Comparison of ENCODE assay signal across 8 cellular contexts in the genomic region with DNA sequence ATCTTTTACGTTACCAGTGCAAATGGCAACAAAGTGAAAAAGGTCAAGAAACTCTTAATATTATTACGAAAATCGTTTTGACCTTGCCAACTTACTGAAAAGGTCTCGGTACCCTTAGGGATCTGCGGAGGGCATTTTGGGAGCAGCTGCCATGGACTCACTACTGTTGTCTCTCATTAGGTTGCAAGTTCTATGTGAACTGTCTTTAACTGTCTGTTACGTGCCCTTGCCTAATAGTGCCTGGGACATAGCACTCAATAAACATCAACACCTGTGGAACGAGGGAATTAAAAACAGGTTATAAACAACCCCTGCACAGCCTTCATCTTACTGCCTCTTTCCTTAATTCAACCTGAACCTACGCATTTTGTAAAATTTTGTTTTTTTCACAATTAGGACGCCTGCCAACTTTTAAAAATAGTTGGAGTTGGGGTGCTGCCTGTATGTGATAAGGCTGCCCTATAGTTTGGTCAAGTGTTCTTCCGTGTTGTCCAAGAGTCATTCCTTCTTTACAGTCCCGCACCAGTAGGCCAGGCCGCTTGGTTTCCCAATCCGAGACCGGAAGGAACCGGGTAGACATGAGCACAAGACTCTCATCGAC. TPM values are rescaled to one million over a fixed set of nuclear protein-coding genes. Genes with fewer than 3 reads are reported as not detected.
A peak's percentile ranks its signal among the peaks of the same experiment; 100 is the strongest.
DNase-seq lines count a peak whose midpoint lies in the region; ATAC-seq, FAIRE-seq and TF ChIP-seq lines count a peak whose summit lies in the region.

No MANE protein-coding gene starts in this region.

- H3K27me3 Mint-ChIP-seq in CD14-positive monocyte (ENCODE audit: low read depth in 3 of 3), result no peaks in the 10 kb centered on the region

- H3K27ac ChIP-seq in HL-60 (replicated peaks), result peak overlapping the region; percentile 99
- peak overlapping the region; percentile 96 for H3K27ac ChIP-seq in K562 (ENCODE audit: extremely low read depth, low read depth, low read length)
- peak overlapping the region; percentile 98 for H3K27ac ChIP-seq in HepG2 (ENCODE audit: extremely low read length, insufficient read depth, low read length)
- H3K27ac ChIP-seq in transverse colon, result peak overlapping the region; percentile 97 to 99 (median 99)

- H2AFZ ChIP-seq in K562 (ENCODE audit: low read depth, low read length) (peak overlapping the region; percentile 97), HepG2 (ENCODE audit: low read length) (peak overlapping the region; percentile 93)

- no peaks in the 10 kb centered on the region for H3K36me3 Mint-ChIP-seq in CD14-positive monocyte

- CTCF ChIA-PET in K562 (lab: Yijun Ruan, JAX; ENCODE audit: low intra/inter-chr PET ratio) (no interaction called here), HepG2 (lab: Yijun Ruan, JAX; ENCODE audit: low intra/inter-chr PET ratio, low total read pairs) (no interaction called here)

- no peaks in the 10 kb centered on the region for H3K9me3 ChIP-seq in K562 (replicated peaks; ENCODE audit: control insufficient read depth, insufficient read depth, low read depth, low read length)
- H3K9me3 ChIP-seq in HepG2 (ENCODE audit: low read length), result no peaks in the 10 kb centered on the region
- H3K9me3 ChIP-seq in transverse colon, result no peaks in the 10 kb centered on the region

- TF ChIP-seq POLR2A in K562 (conservative IDR thresholded peaks at IDR 0.05) (no peak), HepG2 (IDR thresholded peaks at IDR 0.05; ENCODE audit: insufficient read depth in 1 of 2, low read depth in 2 of 2, low read length in 2 of 2) (no peak), transverse colon (IDR thresholded peaks at IDR 0.05) (no peak)

- peak overlapping the region; percentile 99 to 100 (median 100) for H3K27ac Mint-ChIP-seq in CD14-positive monocyte

- no peak; the same call in none of the 2 replicates for TF ChIP-seq EP300 in K562 (IDR thresholded peaks at IDR 0.05; ENCODE audit: low read length)
- no peak for TF ChIP-seq EP300 in HepG2 (IDR thresholded peaks at IDR 0.05; ENCODE audit: low read depth in 2 of 2, low read length in 2 of 2)
- TF ChIP-seq EP300 in HepG2 (CRISPR knock-in tag; IDR thresholded peaks at IDR 0.05; ENCODE audit: borderline replicate concordance), result no peak
- no peak for TF ChIP-seq EP300 in transverse colon (IDR thresholded peaks at IDR 0.05; ENCODE audit: low read depth)

- H3K36me3 ChIP-seq in K562 (ENCODE audit: control insufficient read depth, insufficient read depth, low read length), result peaks cover 22% of the 10 kb centered on the region
- 0 out of 5 replicates have a peak, but pooled peaks cover 0 to 2% of the 10 kb centered on the region in 2 experiments for H3K36me3 ChIP-seq in HepG2 (replicated peaks in 1 of 2; ENCODE audit: control insufficient read depth in 1 of 2, insufficient read depth in 2 of 2, low read length in 2 of 2)
- no peaks in the 10 kb centered on the region for H3K36me3 ChIP-seq in transverse colon

- peaks cover 44% of the 10 kb centered on the region for H3K79me2 ChIP-seq in K562 (ENCODE audit: control insufficient read depth, insufficient read depth, low read length)
- peaks cover 41% of the 10 kb centered on the region for H3K79me2 ChIP-seq in HepG2 (ENCODE audit: insufficient read depth, low read length)

- ATAC-seq in GM21360 (IDR thresholded peaks at IDR 0.05; ENCODE audit: unreplicated experiment), result peak; percentile 27
- ATAC-seq in K562, result peak; percentile 17
- ATAC-seq in HepG2, result peak; percentile 35
- ATAC-seq in esophagus mucosa, result no peak

- in situ Hi-C loops in K562 (cut with MboI) (no loop called here), HepG2 (cut with HindIII; ENCODE audit: extremely low pct_ligation_motif_present, low pct_unique_long_range_greater_than_20kb) (no loop called here), transverse colon (cut with MboI; ENCODE audit: low pct_ligation_motif_present in 1 of 4, low pct_unique_long_range_greater_than_20kb in 1 of 4, low sequenced_read_pairs in 3 of 4) (loop anchor here in 2 of 4 donors (10.0 to 25.0 kb wide), 2 partner anchors 219 to 406 kb away; a partner anchor contains a TSS)

- 1% methylated on average over 16 of the region's 16 CpGs for WGBS in K562 (ENCODE audit: insufficient coverage, low coverage, missing lambda C conversion rate)
- WGBS in HepG2 (ENCODE audit: low lambda C conversion rate), result under 1% methylated on average over 15 of the region's 16 CpGs
- WGBS in transverse colon (ENCODE audit: low coverage in 1 of 2), 2 donors, result 27 to 39% methylated on average over 10 to 16 of the region's 16 CpGs

- intact Hi-C loops in CD14-positive monocyte (cut with micrococcal nuclease), result loop anchor here (5.0 to 10.0 kb wide), 4 partner anchors 219 to 521 kb away; a partner anchor contains a TSS
- intact Hi-C loops in K562 (cut with micrococcal nuclease), result loop anchor here (2.0 to 10.0 kb wide), 3 partner anchors 179 to 421 kb away; a partner anchor contains a TSS
- intact Hi-C loops in HepG2 (cut with micrococcal nuclease; ENCODE audit: unreplicated experiment), result loop anchor here (5.0 to 10.0 kb wide), 2 partner anchors 419 to 581 kb away; a partner anchor contains a TSS
- intact Hi-C loops in transverse colon (cut with DNase I; ENCODE audit: low total_unique reads), result loop anchor here (10.0 kb wide), 1 partner anchor 219 kb away; a partner anchor contains a TSS

- no peaks in the 10 kb centered on the region; the same call in 1 of the 2 replicates for H4K20me1 ChIP-seq in K562 (replicated peaks; ENCODE audit: control insufficient read depth, insufficient read depth, low read length)
- H4K20me1 ChIP-seq in HepG2 (ENCODE audit: insufficient read depth, low read length), result peaks cover 8% of the 10 kb centered on the region

- FAIRE-seq in K562 (lab: Jason Lieb, UNC), result peak; percentile 15
- no peak for FAIRE-seq in HepG2 (lab: Jason Lieb, UNC)

- H3K4me3 Mint-ChIP-seq in CD14-positive monocyte, result peak overlapping the region; percentile 97

- peak overlapping the region; percentile 86 to 97 for H3K9ac ChIP-seq in K562 (ENCODE audit: insufficient read depth in 1 of 2, low read depth in 2 of 2, low read length in 2 of 2)
- H3K9ac ChIP-seq in HepG2 (ENCODE audit: insufficient read depth, low read depth, low read length), result peak overlapping the region; percentile 92

- no peaks in the 10 kb centered on the region for H3K9me1 ChIP-seq in K562 (ENCODE audit: control insufficient read depth, insufficient read depth, low read length)

- no peak for TF ChIP-seq RAD21 in K562 (CRISPR knock-in tag; conservative IDR thresholded peaks at IDR 0.05 in 1 of 2, IDR thresholded peaks at IDR 0.05 in 1 of 2)
- no peak for TF ChIP-seq RAD21 in HepG2 (CRISPR knock-in tag; IDR thresholded peaks at IDR 0.05)

- no peak for DNase-seq in CD14-positive monocyte (ENCODE audit: low spot score)
- DNase-seq in HL-60 (ENCODE audit: low read depth in 1 of 2, low spot score in 1 of 2), result no peak
- DNase-seq in K562 (ENCODE audit: extremely low read depth in 1 of 4, low spot score in 3 of 4), result peak in 2 of 4 experiments; percentile 39 to 52
- peak; percentile 7 for DNase-seq in HepG2 (ENCODE audit: low spot score)
- no peak for DNase-seq in transverse colon
- DNase-seq in NCI-H128 (lab: John Stamatoyannopoulos, UW; ENCODE audit: unreplicated experiment), result no peak

- no peak for TF ChIP-seq CTCF in CD14-positive monocyte (IDR thresholded peaks at IDR 0.05)
- TF ChIP-seq CTCF in HL-60 (IDR thresholded peaks at IDR 0.05; ENCODE audit: insufficient read depth, low read length), result no peak
- no peak for TF ChIP-seq CTCF in K562 (IDR thresholded peaks at IDR 0.05 in 2 of 3, conservative IDR thresholded peaks at IDR 0.05 in 1 of 3; ENCODE audit: insufficient read depth in 2 of 3, low read depth in 1 of 3, low read length in 3 of 3)
- no peak for TF ChIP-seq CTCF in HepG2 (CRISPR knock-in tag; IDR thresholded peaks at IDR 0.05)
- no peak for TF ChIP-seq CTCF in transverse colon (IDR thresholded peaks at IDR 0.05)

- BruUV-seq in K562 (replicated peaks; lab: Mats Ljungman, UMichigan), result TSS peak; percentile 98
- TSS peak; percentile 97 for BruUV-seq in HepG2 (replicated peaks; lab: Mats Ljungman, UMichigan)

- peak overlapping the region; percentile 55 for H3K4me3 ChIP-seq in HL-60 (replicated peaks; ENCODE audit: insufficient read depth, low read length)
- H3K4me3 ChIP-seq in K562, result peak overlapping the region; percentile 70
- peak overlapping the region; percentile 82 to 92 (median 90) for H3K4me3 ChIP-seq in HepG2 (replicated peaks in 1 of 3; ENCODE audit: insufficient read depth in 1 of 3, low read depth in 2 of 3, low read length in 3 of 3)
- peak overlapping the region; percentile 63 to 84 (median 74) for H3K4me3 ChIP-seq in transverse colon

- POLR2A ChIA-PET in K562 (lab: Yijun Ruan, JAX), result interaction anchor here (0.6 to 2.1 kb wide), 12 partner anchors 10 to 929 kb away, joined by 3 to 17 read pairs (median 4); no protein-coding TSS in a partner anchor
- POLR2A ChIA-PET in HepG2 (lab: Yijun Ruan, JAX), result interaction anchor here (1.0 kb wide), 4 partner anchors 12 to 422 kb away, joined by 3 to 6 read pairs (median 3); a partner anchor contains a TSS

- H3K9me3 Mint-ChIP-seq in CD14-positive monocyte, result no peaks in the 10 kb centered on the region

- H3K4me2 ChIP-seq in K562 (ENCODE audit: insufficient read depth, low read length) (peak overlapping the region; percentile 82), HepG2 (ENCODE audit: low read depth, low read length) (peak overlapping the region; percentile 94)

- H3K27me3 ChIP-seq in HL-60 (ENCODE audit: insufficient read depth, poor library complexity, severe bottlenecking) (no peaks in the 10 kb centered on the region), K562 (ENCODE audit: control insufficient read depth in 2 of 2, insufficient read depth in 2 of 2, low read length in 2 of 2) (no peaks in the 10 kb centered on the region), HepG2 (ENCODE audit: control insufficient read depth in 1 of 2, insufficient read depth in 2 of 2, low read length in 2 of 2) (no peaks in the 10 kb centered on the region; a peak in 1 of 5 replicates), transverse colon (no peaks in the 10 kb centered on the region)

- H3K4me1 ChIP-seq in K562 (replicated peaks in 1 of 2; ENCODE audit: control insufficient read depth in 2 of 2, insufficient read depth in 2 of 2, low read length in 2 of 2), result peaks cover 0 to 24% of the 10 kb centered on the region in 2 experiments; a peak in 4 of 5 replicates
- H3K4me1 ChIP-seq in HepG2 (ENCODE audit: insufficient read depth, low read length), result peaks cover 27% of the 10 kb centered on the region
- peaks cover 17 to 35% (median 28%) of the 10 kb centered on the region in 4 donors for H3K4me1 ChIP-seq in transverse colon

- H3K4me1 Mint-ChIP-seq in CD14-positive monocyte, result peaks cover 27% of the 10 kb centered on the region

RNA-seq across cellular contexts. Expression of a gene that starts 0.5 kb away (rescaled TPM):
- polyA plus RNA-seq in CD14-positive monocyte, result 1 to 10 TPM; 6.4 to 9.8 TPM
- 177 and 602 TPM in 2 replicates for total RNA-seq in K562 (2011; cell fraction: chromatin; rRNA removed; ENCODE audit: low replicate concordance)
- total RNA-seq in K562 (2011; cell fraction: nucleolus; rRNA removed), result 97.2 and 131 TPM in 2 replicates
- total RNA-seq in K562 (2011; cell fraction: nucleoplasm; rRNA removed), result 216 and 303 TPM in 2 replicates
- 128 and 129 TPM in 2 replicates for total RNA-seq in K562 (2014; rRNA removed)
- 99.3 and 108 TPM in 2 replicates for total RNA-seq in K562 (2014; rRNA removed; fragmentation: Illumina TruSeq; extraction: Trizol)
- 96.1 and 103 TPM in 2 replicates for total RNA-seq in K562 (2015; rRNA removed; fragmentation: Illumina TruSeq; extraction: Trizol)
- total RNA-seq in K562 (2021), result 66.6 and 67.0 TPM in 2 replicates
- 84.9 and 88.0 TPM in 2 replicates for polyA plus RNA-seq in K562 (2011; rRNA removed)
- polyA plus RNA-seq in K562 (2011; cell fraction: cytosol; rRNA removed), result 23.1 and 26.0 TPM in 2 replicates
- polyA plus RNA-seq in K562 (2011; cell fraction: nucleus; rRNA removed), result 342 and 521 TPM in 2 replicates
- polyA plus RNA-seq in K562 (2012), result 42.0 and 50.5 TPM in 2 replicates
- polyA plus RNA-seq in K562 (2014; fragmentation: Illumina TruSeq; extraction: Trizol), result 65.8 and 81.9 TPM in 2 replicates
- polyA plus RNA-seq in K562 (2014; fragmentation: Nextera tagmentation; extraction: Ambion mirVana), result 10 to 100 TPM; 40.8 to 47.0 TPM
- polyA plus RNA-seq in K562 (2014; rRNA removed), result 58.8 and 63.4 TPM in 2 replicates
- 127 and 147 TPM in 2 replicates for polyA minus RNA-seq in K562 (2011; rRNA and poly(A)+ RNA removed)
- 25.1 and 32.1 TPM in 2 replicates for polyA minus RNA-seq in K562 (2011; cell fraction: cytosol; rRNA and poly(A)+ RNA removed)
- 431 and 526 TPM in 2 replicates for polyA minus RNA-seq in K562 (2011; cell fraction: nucleus; rRNA and poly(A)+ RNA removed)
- total RNA-seq in HepG2 (2016; rRNA removed; fragmentation: Illumina TruSeq; extraction: Trizol), result 46.5 and 90.9 TPM in 2 replicates
- 3.4 and 4.6 TPM in 2 replicates for total RNA-seq in HepG2 (2016; cell fraction: cytosol; rRNA removed; fragmentation: Illumina TruSeq; extraction: Trizol; ENCODE audit: low read depth)
- total RNA-seq in HepG2 (2016; cell fraction: insoluble cytoplasmic fraction; rRNA removed; fragmentation: Illumina TruSeq; extraction: Trizol), result 43.6 and 92.7 TPM in 2 replicates
- total RNA-seq in HepG2 (2016; cell fraction: membrane; rRNA removed; fragmentation: Illumina TruSeq; extraction: Trizol), result 8.6 and 12.6 TPM in 2 replicates
- 268 and 291 TPM in 2 replicates for total RNA-seq in HepG2 (2016; cell fraction: nucleus; rRNA removed; fragmentation: Illumina TruSeq; extraction: Trizol)
- 49.2 and 60.6 TPM in 2 replicates for polyA plus RNA-seq in HepG2 (2011; rRNA removed)
- 8.1 and 8.6 TPM in 2 replicates for polyA plus RNA-seq in HepG2 (2011; cell fraction: cytosol; rRNA removed)
- polyA plus RNA-seq in HepG2 (2011; cell fraction: nucleus; rRNA removed), result 117 and 132 TPM in 2 replicates
- polyA plus RNA-seq in HepG2 (2012), result 30.0 and 51.7 TPM in 2 replicates
- 0.93 and 1.2 TPM in 2 replicates for polyA plus RNA-seq in HepG2 (2016; cell fraction: cytosol; fragmentation: Illumina TruSeq; extraction: Trizol; ENCODE audit: low read depth)
- polyA plus RNA-seq in HepG2 (2016; cell fraction: insoluble cytoplasmic fraction; fragmentation: Illumina TruSeq; extraction: Trizol; ENCODE audit: low read depth), result 40.2 and 41.5 TPM in 2 replicates
- 3.6 and 4.5 TPM in 2 replicates for polyA plus RNA-seq in HepG2 (2016; cell fraction: membrane; fragmentation: Illumina TruSeq; extraction: Trizol; ENCODE audit: low read depth)
- polyA plus RNA-seq in HepG2 (2016; cell fraction: nucleus; fragmentation: Illumina TruSeq; extraction: Trizol; ENCODE audit: insufficient read depth, low read depth), result 335 and 346 TPM in 2 replicates
- polyA minus RNA-seq in HepG2 (2011; rRNA and poly(A)+ RNA removed; ENCODE audit: low replicate concordance), result 74.5 and 94.2 TPM in 2 replicates
- polyA minus RNA-seq in HepG2 (2011; cell fraction: cytosol; rRNA and poly(A)+ RNA removed), result 10.0 and 13.3 TPM in 2 replicates
- 404 and 556 TPM in 2 replicates for polyA minus RNA-seq in HepG2 (2011; cell fraction: nucleus; rRNA and poly(A)+ RNA removed)
- total RNA-seq in transverse colon, result 100 to 1,000 TPM in 3 of 4 donors, 10 to 100 TPM in 1; 81.6 to 152 (median 129) TPM
- total RNA-seq in esophagus mucosa, result 30.8 TPM
